Comparison of ENCODE assay signal across 17 cellular contexts in genomic region chr3:161348791-161349400, GRCh38. TPM values are rescaled to one million over a fixed set of nuclear protein-coding genes. Genes with fewer than 3 reads are reported as not detected.
DNase-seq lines count a peak whose midpoint lies in the region; ATAC-seq lines count a peak whose summit lies in the region.
"Had no signal": no experiment of that assay in that cellular context is flagged by ENCODE, and none has a peak within 500 bp of the region (broad histone marks: within the 10 kb centered on the region; RNA-seq: fewer than 3 reads in every experiment).

No MANE protein-coding gene starts in this region.

- peak overlapping the region; percentile 18 for H3K4me3 Mint-ChIP-seq in activated T-helper 17 cell treated with anti-CD3 and anti-CD28 coated beads, Interleukin-2, amount 50 U/mL, for 72 hours
- H3K4me3 Mint-ChIP-seq in activated CD8-positive, alpha-beta T cell treated with anti-CD3 and anti-CD28 coated beads, Interleukin-2, amount 10 ng/mL, durations not matched to agents 7 days and 5 days, result no peak overlapping the region
- H3K4me3 Mint-ChIP-seq: neural crest cell had no signal

- peak; percentile 44 to 54 for ATAC-seq in activated CD4-positive, CD25-positive, alpha-beta regulatory T cell treated with anti-CD3 and anti-CD28 coated beads, Interleukin-2, amount 50 U/mL, for 24 hours
- ATAC-seq in HG02610 (IDR thresholded peaks at IDR 0.05; ENCODE audit: unreplicated experiment), result peak; percentile 55
- ATAC-seq in activated T-helper 17 cell treated with anti-CD3 and anti-CD28 coated beads, Interleukin-2, amount 50 U/mL, for 72 hours (replicated peaks), result peak; percentile 69
- no peak for ATAC-seq in HG03097 (IDR thresholded peaks at IDR 0.05; ENCODE audit: low FRiP score, unreplicated experiment)
- no peak for ATAC-seq in activated CD8-positive, alpha-beta T cell treated with anti-CD3 and anti-CD28 coated beads, Interleukin-2, amount 10 ng/mL, durations not matched to agents 7 days and 5 days
- ATAC-seq: body of pancreas had no signal

- H3K4me3 ChIP-seq in mesodermal cell (ENCODE audit: extremely low read depth, insufficient read depth, low read length, poor library complexity, severe bottlenecking), result no peak overlapping the region
- H3K4me3 ChIP-seq: body of pancreas, Peyer's patch, thyroid gland had no signal

- H3K36me3 Mint-ChIP-seq in activated T-helper 17 cell treated with anti-CD3 and anti-CD28 coated beads, Interleukin-2, amount 50 U/mL, for 72 hours (ENCODE audit: low read depth), result no peaks in the 10 kb centered on the region
- H3K36me3 Mint-ChIP-seq in activated CD8-positive, alpha-beta T cell treated with anti-CD3 and anti-CD28 coated beads, Interleukin-2, amount 10 ng/mL, durations not matched to agents 7 days and 5 days (ENCODE audit: low read depth), result no peaks in the 10 kb centered on the region

- H3K4me1 ChIP-seq in mesodermal cell (ENCODE audit: control insufficient read depth, insufficient read depth, low read length, poor library complexity, severe bottlenecking), result peaks cover 9% of the 10 kb centered on the region
- H3K4me1 ChIP-seq: body of pancreas, Peyer's patch, thyroid gland had no signal

- no peaks in the 10 kb centered on the region for H3K9me3 ChIP-seq in mesodermal cell (ENCODE audit: control insufficient read depth, low read length)
- H3K9me3 ChIP-seq: body of pancreas, Peyer's patch, thyroid gland had no signal

- POLR2A ChIA-PET in activated CD8-positive, alpha-beta T cell treated with anti-CD3 and anti-CD28 coated beads, Interleukin-2, amount 10 ng/mL, durations not matched to agents 7 days and 5 days (lab: Charles Lee), result no interaction called here

- no peaks in the 10 kb centered on the region for H3K36me3 ChIP-seq in mesodermal cell (ENCODE audit: control insufficient read depth, insufficient read depth, low read length)
- H3K36me3 ChIP-seq: Peyer's patch, thyroid gland had no signal

- peak overlapping the region; percentile 11 for H3K27ac Mint-ChIP-seq in activated T-helper 17 cell treated with anti-CD3 and anti-CD28 coated beads, Interleukin-2, amount 50 U/mL, for 72 hours
- no peak overlapping the region for H3K27ac Mint-ChIP-seq in activated CD8-positive, alpha-beta T cell treated with anti-CD3 and anti-CD28 coated beads, Interleukin-2, amount 10 ng/mL, durations not matched to agents 7 days and 5 days

- H3K9me3 Mint-ChIP-seq in activated T-helper 17 cell treated with anti-CD3 and anti-CD28 coated beads, Interleukin-2, amount 50 U/mL, for 72 hours, result no peaks in the 10 kb centered on the region
- H3K9me3 Mint-ChIP-seq in activated CD8-positive, alpha-beta T cell treated with anti-CD3 and anti-CD28 coated beads, Interleukin-2, amount 10 ng/mL, durations not matched to agents 7 days and 5 days (ENCODE audit: insufficient read depth), result no peaks in the 10 kb centered on the region
- H3K9me3 Mint-ChIP-seq: neural crest cell had no signal

- peak overlapping the region; percentile 18 for H3K27ac ChIP-seq in mesodermal cell (ENCODE audit: low read depth, low read length, severe bottlenecking)
- H3K27ac ChIP-seq: body of pancreas, Peyer's patch, thyroid gland had no signal

- CTCF ChIA-PET in activated CD8-positive, alpha-beta T cell treated with anti-CD3 and anti-CD28 coated beads, Interleukin-2, amount 10 ng/mL, durations not matched to agents 7 days and 5 days (lab: Charles Lee), result no interaction called here

- 80 to 89% methylated on average over 1 to 2 of the region's 2 CpGs for WGBS in mesodermal cell (ENCODE audit: insufficient coverage in 2 of 2), 2 experiments

- DNase-seq in activated CD4-positive, CD25-positive, alpha-beta regulatory T cell (lab: John Stamatoyannopoulos, UW), result no peak
- no peak for DNase-seq in NCI-H1092 (lab: John Stamatoyannopoulos, UW)
- no peak for DNase-seq in activated CD8-positive, alpha-beta T cell treated with anti-CD3 and anti-CD28 coated beads, Interleukin-2, amount 10 ng/mL, durations not matched to agents 7 days and 5 days
- DNase-seq: 8988T, body of pancreas, head of caudate nucleus, left ventricle myocardium superior, NCI-H1105 treated with DMSO at 0.1 percent for 48 hours, NCI-H510A, Peyer's patch, thyroid gland had no signal

- peaks cover 17% of the 10 kb centered on the region for H3K4me1 Mint-ChIP-seq in activated T-helper 17 cell treated with anti-CD3 and anti-CD28 coated beads, Interleukin-2, amount 50 U/mL, for 72 hours
- H3K4me1 Mint-ChIP-seq in activated CD8-positive, alpha-beta T cell treated with anti-CD3 and anti-CD28 coated beads, Interleukin-2, amount 10 ng/mL, durations not matched to agents 7 days and 5 days (ENCODE audit: low read depth), result peaks cover 19% of the 10 kb centered on the region
- H3K4me1 Mint-ChIP-seq: neural crest cell had no signal

- H3K27me3 Mint-ChIP-seq in activated T-helper 17 cell treated with anti-CD3 and anti-CD28 coated beads, Interleukin-2, amount 50 U/mL, for 72 hours, result peaks cover 7% of the 10 kb centered on the region
- peaks cover 52% of the 10 kb centered on the region for H3K27me3 Mint-ChIP-seq in activated CD8-positive, alpha-beta T cell treated with anti-CD3 and anti-CD28 coated beads, Interleukin-2, amount 10 ng/mL, durations not matched to agents 7 days and 5 days (ENCODE audit: low read depth)

RNA-seq across cellular contexts. Expression of gene SPTSSB, which starts 22.4 kb away (rescaled TPM):
- total RNA-seq in activated T-helper 17 cell treated with anti-CD3 and anti-CD28 coated beads, Interleukin-2, amount 50 U/mL, for 72 hours, result not detected
- 2.1 TPM for polyA plus RNA-seq in mesodermal cell (2013, experiment 1 of 2)
- 1.0 TPM for polyA plus RNA-seq in mesodermal cell (2013, experiment 2 of 2)
- not detected for total RNA-seq in activated CD8-positive, alpha-beta T cell treated with anti-CD3 and anti-CD28 coated beads, Interleukin-2, amount 10 ng/mL, durations not matched to agents 7 days and 5 days
- total RNA-seq: Peyer's patch, thyroid gland had no signal

Comparison
In these comparisons a context has a peak if more than half of its experiments do, and no peak if none do; other contexts are left out.
1. ATAC-seq: peak in activated CD4-positive, CD25-positive, alpha-beta regulatory T cell treated with anti-CD3 and anti-CD28 coated beads, Interleukin-2, amount 50 U/mL, for 24 hours (2 of 2), HG02610 (single experiment) and activated T-helper 17 cell treated with anti-CD3 and anti-CD28 coated beads, Interleukin-2, amount 50 U/mL, for 72 hours (single experiment); none in HG03097 (single experiment) and activated CD8-positive, alpha-beta T cell treated with anti-CD3 and anti-CD28 coated beads, Interleukin-2, amount 10 ng/mL, durations not matched to agents 7 days and 5 days (single experiment).